1 cellular context compared by ENCODE assay signal in genomic region chr2:207767461-207768167, GRCh38.
TF ChIP-seq lines count a peak whose summit lies in the region.

No MANE protein-coding gene starts in this region.

TF ChIP-seq in HepG2, 621 proteins besides CTCF, POLR2A, EP300 and RAD21 (continued from another document and continues in another):
- peak; percentile 40 for TF ChIP-seq ZNF574 (CRISPR knock-in tag; IDR thresholded peaks at IDR 0.05)
- peak; percentile 53; the same call in 1 of the 2 replicates for TF ChIP-seq ETV5 (CRISPR knock-in tag; IDR thresholded peaks at IDR 0.05; ENCODE audit: borderline replicate concordance)
- TF ChIP-seq HOXA3 (CRISPR knock-in tag; IDR thresholded peaks at IDR 0.05) = no peak; the same call in none of the 2 replicates
- peak; percentile 55; the same call in 1 of the 2 replicates for TF ChIP-seq ESRRA (CRISPR knock-in tag; IDR thresholded peaks at IDR 0.05; ENCODE audit: low read depth)
- no peak for TF ChIP-seq ZNF75D (CRISPR knock-in tag; IDR thresholded peaks at IDR 0.05; ENCODE audit: borderline replicate concordance)
- TF ChIP-seq MTF1 (CRISPR knock-in tag; IDR thresholded peaks at IDR 0.05) = no peak
- no peak for TF ChIP-seq MED13 (CRISPR knock-in tag; IDR thresholded peaks at IDR 0.05)
- TF ChIP-seq SUZ12 (IDR thresholded peaks at IDR 0.05; ENCODE audit: low read depth, low read length) = no peak
- no peak for TF ChIP-seq ZFP90 (CRISPR knock-in tag; IDR thresholded peaks at IDR 0.05; ENCODE audit: borderline replicate concordance)
- TF ChIP-seq ZNF703 (CRISPR knock-in tag; IDR thresholded peaks at IDR 0.05; ENCODE audit: borderline replicate concordance) = no peak
- TF ChIP-seq FOXO4 (CRISPR knock-in tag; conservative IDR thresholded peaks at IDR 0.05) = no peak; the same call in 1 of the 2 replicates
- 0 out of 2 replicates have a peak, but pooled peaks have one; percentile 5 for TF ChIP-seq PRMT3 (CRISPR knock-in tag; IDR thresholded peaks at IDR 0.05; ENCODE audit: borderline replicate concordance, low read depth)
- peak; percentile 43; the same call in 1 of the 2 replicates for TF ChIP-seq CENPT (CRISPR knock-in tag; IDR thresholded peaks at IDR 0.05; ENCODE audit: low read depth)
- TF ChIP-seq REL (CRISPR knock-in tag; conservative IDR thresholded peaks at IDR 0.05) = no peak
- no peak for TF ChIP-seq FLYWCH1 (CRISPR knock-in tag; IDR thresholded peaks at IDR 0.05)
- TF ChIP-seq BCL6 (CRISPR knock-in tag; IDR thresholded peaks at IDR 0.05) = peak; percentile 52
- TF ChIP-seq ZNF354B (CRISPR knock-in tag; IDR thresholded peaks at IDR 0.05) = no peak
- 0 out of 2 replicates have a peak, but pooled peaks have one; percentile 11 for TF ChIP-seq SIX1 (CRISPR knock-in tag; IDR thresholded peaks at IDR 0.05; ENCODE audit: borderline replicate concordance)
- TF ChIP-seq DMAP1 (CRISPR knock-in tag; IDR thresholded peaks at IDR 0.05) = no peak; the same call in 1 of the 2 replicates
- TF ChIP-seq ARID3A (IDR thresholded peaks at IDR 0.05; ENCODE audit: low read depth, low read length) = no peak
- no peak for TF ChIP-seq ZNF607 (CRISPR knock-in tag; IDR thresholded peaks at IDR 0.05; ENCODE audit: borderline replicate concordance)
- no peak for TF ChIP-seq ZNF207 (IDR thresholded peaks at IDR 0.05; ENCODE audit: borderline replicate concordance)
- no peak for TF ChIP-seq FOXC1 (CRISPR knock-in tag; IDR thresholded peaks at IDR 0.05; ENCODE audit: borderline replicate concordance)
- no peak for TF ChIP-seq LCORL (IDR thresholded peaks at IDR 0.05)
- TF ChIP-seq LCORL (CRISPR knock-in tag; IDR thresholded peaks at IDR 0.05) = peak; percentile 61; the same call in 1 of the 2 replicates
- TF ChIP-seq DNMT1 (CRISPR knock-in tag; IDR thresholded peaks at IDR 0.05) = peak; percentile 89; the same call in 1 of the 2 replicates
- TF ChIP-seq ZSCAN29 (CRISPR knock-in tag; conservative IDR thresholded peaks at IDR 0.05) = no peak; the same call in 1 of the 2 replicates
- peak; percentile 74 for TF ChIP-seq KDM2A (CRISPR knock-in tag; IDR thresholded peaks at IDR 0.05; ENCODE audit: borderline replicate concordance, low read depth)
- no peak for TF ChIP-seq TBP (CRISPR knock-in tag; IDR thresholded peaks at IDR 0.05)
- no peak for TF ChIP-seq ZNF24 (IDR thresholded peaks at IDR 0.05)
- no peak for TF ChIP-seq ZNF775 (CRISPR knock-in tag; IDR thresholded peaks at IDR 0.05; ENCODE audit: borderline replicate concordance)
- peak; percentile 58 for TF ChIP-seq ZEB1 (IDR thresholded peaks at IDR 0.05; ENCODE audit: insufficient replicate concordance, low read depth)
- TF ChIP-seq PCBP1 (IDR thresholded peaks at IDR 0.05; ENCODE audit: borderline replicate concordance, low read depth, low read length) = no peak
- no peak for TF ChIP-seq ZNF790 (CRISPR knock-in tag; IDR thresholded peaks at IDR 0.05; ENCODE audit: borderline replicate concordance)
- no peak for TF ChIP-seq ZNF136 (CRISPR knock-in tag; IDR thresholded peaks at IDR 0.05; ENCODE audit: low read depth)
- no peak for TF ChIP-seq SP5 (CRISPR knock-in tag; IDR thresholded peaks at IDR 0.05; ENCODE audit: borderline replicate concordance, low read depth)
- peak; percentile 59; the same call in 1 of the 2 replicates for TF ChIP-seq ARID5B (CRISPR knock-in tag; IDR thresholded peaks at IDR 0.05)
- no peak for TF ChIP-seq ZNF629 (CRISPR knock-in tag; conservative IDR thresholded peaks at IDR 0.05)
- no peak for TF ChIP-seq NFIC (IDR thresholded peaks at IDR 0.05; ENCODE audit: low read length)
- no peak for TF ChIP-seq E2F2 (CRISPR knock-in tag; IDR thresholded peaks at IDR 0.05; ENCODE audit: borderline replicate concordance)
- TF ChIP-seq ATF2 (CRISPR knock-in tag; IDR thresholded peaks at IDR 0.05) = 0 out of 2 replicates have a peak, but pooled peaks have one; percentile 13
- TF ChIP-seq ZNF569 (CRISPR knock-in tag; IDR thresholded peaks at IDR 0.05; ENCODE audit: borderline replicate concordance) = no peak
- peak; percentile 20 for TF ChIP-seq AGO2 (optimal IDR thresholded peaks at IDR 0.05; ENCODE audit: low read depth, low read length)
- TF ChIP-seq ZNF572 (CRISPR knock-in tag; IDR thresholded peaks at IDR 0.05) = no peak; the same call in 1 of the 2 replicates
- TF ChIP-seq ZBTB4 (CRISPR knock-in tag; IDR thresholded peaks at IDR 0.05; ENCODE audit: borderline replicate concordance) = peak; percentile 97
- TF ChIP-seq THAP9 (CRISPR knock-in tag; IDR thresholded peaks at IDR 0.05; ENCODE audit: borderline replicate concordance) = peak; percentile 64
- 0 out of 2 replicates have a peak, but pooled peaks have one; percentile 18 for TF ChIP-seq TSC22D2 (CRISPR knock-in tag; IDR thresholded peaks at IDR 0.05; ENCODE audit: borderline replicate concordance)
